ENCODE assay signal across 8 cellular contexts in the genomic region with DNA sequence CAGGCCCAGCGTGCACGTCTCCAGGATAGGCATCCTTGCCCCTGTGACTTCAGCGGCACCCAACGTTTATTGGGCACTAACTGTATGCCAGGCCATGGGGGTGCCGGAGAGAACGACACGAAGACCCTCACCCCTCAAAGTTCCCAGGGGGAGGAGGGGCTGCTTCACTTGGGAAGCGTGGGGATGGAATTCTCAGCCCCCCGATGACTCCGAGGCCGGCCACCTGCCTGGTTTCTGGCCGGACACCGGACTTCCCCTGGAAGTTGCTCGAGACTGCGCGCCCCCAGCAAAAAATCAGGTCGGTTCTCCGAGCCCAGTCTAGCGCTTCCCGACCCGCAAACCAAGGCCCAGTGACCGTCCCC. TPM values are rescaled to one million over a fixed set of nuclear protein-coding genes. Genes with fewer than 3 reads are reported as not detected.
A peak's percentile ranks its signal among the peaks of the same experiment; 100 is the strongest.
DNase-seq lines count a peak whose midpoint lies in the region; ATAC-seq, FAIRE-seq and TF ChIP-seq lines count a peak whose summit lies in the region.

No MANE protein-coding gene starts in this region.

- intact Hi-C loops in K562 (cut with micrococcal nuclease) (loop anchor here (2.0 to 5.0 kb wide), 2 partner anchors 26 to 59 kb away; a partner anchor contains a TSS), lower lobe of right lung (cut with DNase I) (no loop called here)

- no peaks in the 10 kb centered on the region for H3K27me3 Mint-ChIP-seq in type B pancreatic cell

- TF ChIP-seq RAD21 in K562 (CRISPR knock-in tag; conservative IDR thresholded peaks at IDR 0.05 in 1 of 2, IDR thresholded peaks at IDR 0.05 in 1 of 2), result no peak

- in situ Hi-C loops in K562 (cut with MboI), result no loop called here

- no peaks in the 10 kb centered on the region for H4K20me1 ChIP-seq in K562 (replicated peaks; ENCODE audit: control insufficient read depth, insufficient read depth, low read length)

- H3K36me3 Mint-ChIP-seq in type B pancreatic cell, result peaks cover 6% of the 10 kb centered on the region

- H3K27ac ChIP-seq in K562 (ENCODE audit: extremely low read depth, low read depth, low read length), result peak overlapping the region; percentile 88
- peak overlapping the region; percentile 94 for H3K27ac ChIP-seq in lower lobe of right lung

- H3K9me3 ChIP-seq in K562 (replicated peaks; ENCODE audit: control insufficient read depth, insufficient read depth, low read depth, low read length) (no peaks in the 10 kb centered on the region), lower lobe of right lung (no peaks in the 10 kb centered on the region)

- peak overlapping the region; percentile 89 for H3K27ac Mint-ChIP-seq in type B pancreatic cell

- no peaks in the 10 kb centered on the region for H3K9me1 ChIP-seq in K562 (ENCODE audit: control insufficient read depth, insufficient read depth, low read length)

- no peaks in the 10 kb centered on the region for H3K9me3 Mint-ChIP-seq in type B pancreatic cell

- TF ChIP-seq CTCF in K562 (IDR thresholded peaks at IDR 0.05 in 2 of 3, conservative IDR thresholded peaks at IDR 0.05 in 1 of 3; ENCODE audit: insufficient read depth in 2 of 3, low read depth in 1 of 3, low read length in 3 of 3) (no peak), lower lobe of right lung (IDR thresholded peaks at IDR 0.05) (no peak), type B pancreatic cell (conservative IDR thresholded peaks at IDR 0.05) (no peak)

- H3K4me3 ChIP-seq in K562 (peak overlapping the region; percentile 81), lower lobe of right lung (peak overlapping the region; percentile 94)

- H3K79me2 ChIP-seq in K562 (ENCODE audit: control insufficient read depth, insufficient read depth, low read length), result peaks cover 28% of the 10 kb centered on the region

- CTCF ChIA-PET in K562 (lab: Yijun Ruan, JAX; ENCODE audit: low intra/inter-chr PET ratio), result no interaction called here

- FAIRE-seq in K562 (lab: Jason Lieb, UNC), result no peak

- WGBS in K562 (ENCODE audit: insufficient coverage, low coverage, missing lambda C conversion rate), result 0% methylated on average over 11 of the region's 22 CpGs

- no TSS peak for BruUV-seq in K562 (replicated peaks; lab: Mats Ljungman, UMichigan)

- H3K27me3 ChIP-seq in K562 (ENCODE audit: control insufficient read depth in 2 of 2, insufficient read depth in 2 of 2, low read length in 2 of 2), result no peaks in the 10 kb centered on the region
- H3K27me3 ChIP-seq in lower lobe of right lung (ENCODE audit: low read depth), result no peaks in the 10 kb centered on the region

- no peak for TF ChIP-seq EP300 in K562 (IDR thresholded peaks at IDR 0.05; ENCODE audit: low read length)

- H3K9ac ChIP-seq in K562 (ENCODE audit: insufficient read depth in 1 of 2, low read depth in 2 of 2, low read length in 2 of 2), result peak overlapping the region; percentile 85 to 96

- no peak for TF ChIP-seq POLR2A in K562 (conservative IDR thresholded peaks at IDR 0.05)

- ATAC-seq in K562 (no peak), lower lobe of right lung (no peak)

- peaks cover 11% of the 10 kb centered on the region for H3K4me1 Mint-ChIP-seq in type B pancreatic cell (ENCODE audit: unreplicated experiment)

- H3K4me3 Mint-ChIP-seq in type B pancreatic cell, result peak overlapping the region; percentile 93

- POLR2A ChIA-PET in K562 (lab: Yijun Ruan, JAX), result interaction anchor here (0.7 kb wide), 1 partner anchor 59 kb away, joined by 3 read pairs; no protein-coding TSS in a partner anchor

- H2AFZ ChIP-seq in K562 (ENCODE audit: low read depth, low read length), result peak overlapping the region; percentile 68

- H3K4me1 ChIP-seq in K562 (replicated peaks in 1 of 2; ENCODE audit: control insufficient read depth in 2 of 2, insufficient read depth in 2 of 2, low read length in 2 of 2), result peaks cover 33 to 44% of the 10 kb centered on the region in 2 experiments; a peak in 4 of 5 replicates
- peaks cover 23% of the 10 kb centered on the region for H3K4me1 ChIP-seq in lower lobe of right lung

- peak; percentile 9 for DNase-seq in activated T-cell treated with anti-CD3 and anti-CD28 coated beads for 4 hours
- DNase-seq in activated T-cell treated with anti-CD3 and anti-CD28 coated beads, Interleukin-2, amount 50 U/mL, for 1 hour, result no peak
- DNase-seq in K562 (ENCODE audit: extremely low read depth in 1 of 4, low spot score in 3 of 4), result no peak
- DNase-seq in lower lobe of right lung, result no peak
- DNase-seq in type B pancreatic cell (ENCODE audit: extremely low spot score, unreplicated experiment), result no peak
- no peak for DNase-seq in NCI-H2029 treated with DMSO at 0.1 percent for 48 hours (lab: John Stamatoyannopoulos, UW)
- DNase-seq in activated effector memory CD4-positive, alpha-beta T cell treated with Interleukin-2 at 50 U/mL for 16 hours, result no peak
- no peak for DNase-seq in NCI-H524 (lab: John Stamatoyannopoulos, UW)

- H3K36me3 ChIP-seq in K562 (ENCODE audit: control insufficient read depth, insufficient read depth, low read length) (peaks cover 16% of the 10 kb centered on the region; the same call in 2 of the 3 replicates), lower lobe of right lung (no peaks in the 10 kb centered on the region)

- peak overlapping the region; percentile 91 for H3K4me2 ChIP-seq in K562 (ENCODE audit: insufficient read depth, low read length)

RNA-seq across cellular contexts. Expression of a gene that starts 0.3 kb away (rescaled TPM):
- total RNA-seq in K562 (2011; cell fraction: chromatin; rRNA removed; ENCODE audit: low replicate concordance), result 23.5 and 38.9 TPM in 2 replicates
- total RNA-seq in K562 (2011; cell fraction: nucleolus; rRNA removed), result 20.9 and 22.8 TPM in 2 replicates
- 25.7 and 37.2 TPM in 2 replicates for total RNA-seq in K562 (2011; cell fraction: nucleoplasm; rRNA removed)
- total RNA-seq in K562 (2014; rRNA removed), result 9.4 and 14.0 TPM in 2 replicates
- total RNA-seq in K562 (2014; rRNA removed; fragmentation: Illumina TruSeq; extraction: Trizol), result 9.0 and 9.5 TPM in 2 replicates
- total RNA-seq in K562 (2015; rRNA removed; fragmentation: Illumina TruSeq; extraction: Trizol), result 11.9 and 12.3 TPM in 2 replicates
- 19.2 and 22.0 TPM in 2 replicates for total RNA-seq in K562 (2021)
- polyA plus RNA-seq in K562 (2011; rRNA removed), result 11.3 and 17.5 TPM in 2 replicates
- polyA plus RNA-seq in K562 (2011; cell fraction: cytosol; rRNA removed), result 10.9 and 13.6 TPM in 2 replicates
- 21.7 and 22.6 TPM in 2 replicates for polyA plus RNA-seq in K562 (2011; cell fraction: nucleus; rRNA removed)
- 12.3 and 15.3 TPM in 2 replicates for polyA plus RNA-seq in K562 (2012)
- 14.3 and 14.5 TPM in 2 replicates for polyA plus RNA-seq in K562 (2014; fragmentation: Illumina TruSeq; extraction: Trizol)
- 1 to 10 TPM; 1.6 to 1.8 TPM for polyA plus RNA-seq in K562 (2014; fragmentation: Nextera tagmentation; extraction: Ambion mirVana)
- polyA plus RNA-seq in K562 (2014; rRNA removed), result 12.2 and 13.0 TPM in 2 replicates
- polyA minus RNA-seq in K562 (2011; rRNA and poly(A)+ RNA removed), result 18.5 and 20.4 TPM in 2 replicates
- 13.2 and 15.6 TPM in 2 replicates for polyA minus RNA-seq in K562 (2011; cell fraction: cytosol; rRNA and poly(A)+ RNA removed)
- polyA minus RNA-seq in K562 (2011; cell fraction: nucleus; rRNA and poly(A)+ RNA removed), result 6.6 and 11.2 TPM in 2 replicates
- total RNA-seq in lower lobe of right lung, result 42.9 TPM
- total RNA-seq in type B pancreatic cell (ENCODE audit: low replicate concordance), result 44.5 and 52.2 TPM in 2 replicates

RNA-seq across cellular contexts. Expression of a gene that starts 26.0 kb away (rescaled TPM):
- 5.9 and 16.6 TPM in 2 replicates for total RNA-seq in K562 (2011; cell fraction: chromatin; rRNA removed; ENCODE audit: low replicate concordance)
- total RNA-seq in K562 (2011; cell fraction: nucleolus; rRNA removed), result 13.9 and 14.5 TPM in 2 replicates
- 11.4 and 14.7 TPM in 2 replicates for total RNA-seq in K562 (2011; cell fraction: nucleoplasm; rRNA removed)
- 8.8 and 12.4 TPM in 2 replicates for total RNA-seq in K562 (2014; rRNA removed)
- total RNA-seq in K562 (2014; rRNA removed; fragmentation: Illumina TruSeq; extraction: Trizol), result 2.1 and 2.6 TPM in 2 replicates
- 5.6 and 5.7 TPM in 2 replicates for total RNA-seq in K562 (2015; rRNA removed; fragmentation: Illumina TruSeq; extraction: Trizol)
- 8.4 and 8.5 TPM in 2 replicates for total RNA-seq in K562 (2021)
- polyA plus RNA-seq in K562 (2011; rRNA removed), result 3.0 and 5.5 TPM in 2 replicates
- 5.5 and 8.1 TPM in 2 replicates for polyA plus RNA-seq in K562 (2011; cell fraction: cytosol; rRNA removed)
- 4.9 TPM in 2 replicates for polyA plus RNA-seq in K562 (2011; cell fraction: nucleus; rRNA removed)
- 7.3 and 8.8 TPM in 2 replicates for polyA plus RNA-seq in K562 (2012)
- 4.4 and 7.7 TPM in 2 replicates for polyA plus RNA-seq in K562 (2014; fragmentation: Illumina TruSeq; extraction: Trizol)
- polyA plus RNA-seq in K562 (2014; fragmentation: Nextera tagmentation; extraction: Ambion mirVana), result 1 to 10 TPM; 3.0 to 3.1 TPM
- 4.7 and 4.8 TPM in 2 replicates for polyA plus RNA-seq in K562 (2014; rRNA removed)
- 2.5 and 3.7 TPM in 2 replicates for polyA minus RNA-seq in K562 (2011; rRNA and poly(A)+ RNA removed)
- polyA minus RNA-seq in K562 (2011; cell fraction: cytosol; rRNA and poly(A)+ RNA removed), result 6.5 and 8.3 TPM in 2 replicates
- 4.0 and 4.6 TPM in 2 replicates for polyA minus RNA-seq in K562 (2011; cell fraction: nucleus; rRNA and poly(A)+ RNA removed)
- 11.1 TPM for total RNA-seq in lower lobe of right lung
- 10.4 and 11.1 TPM in 2 replicates for total RNA-seq in type B pancreatic cell (ENCODE audit: low replicate concordance)

RNA-seq across cellular contexts. Expression of a gene that starts 42.8 kb away (rescaled TPM):
- total RNA-seq in K562 (2011; cell fraction: chromatin; rRNA removed; ENCODE audit: low replicate concordance), result 46.6 and 73.9 TPM in 2 replicates
- 27.2 and 30.0 TPM in 2 replicates for total RNA-seq in K562 (2011; cell fraction: nucleolus; rRNA removed)
- 35.8 and 46.8 TPM in 2 replicates for total RNA-seq in K562 (2011; cell fraction: nucleoplasm; rRNA removed)
- total RNA-seq in K562 (2014; rRNA removed) (28.0 and 31.3 TPM in 2 replicates), K562 (2014; rRNA removed; fragmentation: Illumina TruSeq; extraction: Trizol) (43.5 and 50.4 TPM in 2 replicates), K562 (2015; rRNA removed; fragmentation: Illumina TruSeq; extraction: Trizol) (31.6 and 36.1 TPM in 2 replicates), K562 (2021) (29.2 and 34.2 TPM in 2 replicates), lower lobe of right lung (39.1 TPM), type B pancreatic cell (ENCODE audit: low replicate concordance) (38.9 and 55.3 TPM in 2 replicates)
- polyA plus RNA-seq in K562 (2011; rRNA removed) (39.0 and 39.3 TPM in 2 replicates), K562 (2014; fragmentation: Illumina TruSeq; extraction: Trizol) (28.5 and 31.4 TPM in 2 replicates), K562 (2014; fragmentation: Nextera tagmentation; extraction: Ambion mirVana) (10 to 100 TPM; 14.9 to 16.3 TPM), K562 (2014; rRNA removed) (25.3 and 29.4 TPM in 2 replicates)
- 7.9 and 27.3 TPM in 2 replicates for polyA plus RNA-seq in K562 (2011; cell fraction: cytosol; rRNA removed)
- 15.7 and 35.1 TPM in 2 replicates for polyA plus RNA-seq in K562 (2011; cell fraction: nucleus; rRNA removed)
- 22.7 and 40.6 TPM in 2 replicates for polyA plus RNA-seq in K562 (2012)
- 49.1 and 76.6 TPM in 2 replicates for polyA minus RNA-seq in K562 (2011; rRNA and poly(A)+ RNA removed)
- polyA minus RNA-seq in K562 (2011; cell fraction: cytosol; rRNA and poly(A)+ RNA removed), result 11.5 and 22.7 TPM in 2 replicates
- polyA minus RNA-seq in K562 (2011; cell fraction: nucleus; rRNA and poly(A)+ RNA removed), result 20.1 and 42.4 TPM in 2 replicates

RNA-seq across cellular contexts. Expression of a gene that starts 50.2 kb away (rescaled TPM):
- total RNA-seq in K562 (2011; cell fraction: chromatin; rRNA removed; ENCODE audit: low replicate concordance), result 36.8 and 73.0 TPM in 2 replicates
- 29.3 and 39.4 TPM in 2 replicates for total RNA-seq in K562 (2011; cell fraction: nucleolus; rRNA removed)
- 29.4 and 38.9 TPM in 2 replicates for total RNA-seq in K562 (2011; cell fraction: nucleoplasm; rRNA removed)
- 11.5 and 16.1 TPM in 2 replicates for total RNA-seq in K562 (2014; rRNA removed)
- total RNA-seq in K562 (2014; rRNA removed; fragmentation: Illumina TruSeq; extraction: Trizol), result 5.9 and 7.2 TPM in 2 replicates
- 7.8 and 9.3 TPM in 2 replicates for total RNA-seq in K562 (2015; rRNA removed; fragmentation: Illumina TruSeq; extraction: Trizol)
- 31.4 and 35.7 TPM in 2 replicates for total RNA-seq in K562 (2021)
- polyA plus RNA-seq in K562 (2011; rRNA removed), result 9.5 and 25.1 TPM in 2 replicates
- polyA plus RNA-seq in K562 (2011; cell fraction: cytosol; rRNA removed), result 23.7 and 24.0 TPM in 2 replicates
- 72.5 and 91.0 TPM in 2 replicates for polyA plus RNA-seq in K562 (2011; cell fraction: nucleus; rRNA removed)
- 30.3 and 35.0 TPM in 2 replicates for polyA plus RNA-seq in K562 (2012)
- 25.8 and 30.6 TPM in 2 replicates for polyA plus RNA-seq in K562 (2014; fragmentation: Illumina TruSeq; extraction: Trizol)
- polyA plus RNA-seq in K562 (2014; fragmentation: Nextera tagmentation; extraction: Ambion mirVana), result 1 to 10 TPM; 2.3 to 3.1 TPM
- 22.9 and 26.3 TPM in 2 replicates for polyA plus RNA-seq in K562 (2014; rRNA removed)
- polyA minus RNA-seq in K562 (2011; rRNA and poly(A)+ RNA removed), result 8.0 and 11.6 TPM in 2 replicates
- 14.5 and 27.7 TPM in 2 replicates for polyA minus RNA-seq in K562 (2011; cell fraction: cytosol; rRNA and poly(A)+ RNA removed)
- 9.7 and 15.1 TPM in 2 replicates for polyA minus RNA-seq in K562 (2011; cell fraction: nucleus; rRNA and poly(A)+ RNA removed)
- 97.7 TPM for total RNA-seq in lower lobe of right lung
- total RNA-seq in type B pancreatic cell (ENCODE audit: low replicate concordance), result 34.8 and 51.1 TPM in 2 replicates

RNA-seq across cellular contexts. Expression of a gene that starts 59.8 kb away (rescaled TPM):
- 5.7 and 16.6 TPM in 2 replicates for total RNA-seq in K562 (2011; cell fraction: chromatin; rRNA removed; ENCODE audit: low replicate concordance)
- 24.5 and 25.4 TPM in 2 replicates for total RNA-seq in K562 (2011; cell fraction: nucleolus; rRNA removed)
- 11.9 and 14.2 TPM in 2 replicates for total RNA-seq in K562 (2011; cell fraction: nucleoplasm; rRNA removed)
- total RNA-seq in K562 (2014; rRNA removed), result 59.3 and 78.6 TPM in 2 replicates
- 11.4 and 15.0 TPM in 2 replicates for total RNA-seq in K562 (2014; rRNA removed; fragmentation: Illumina TruSeq; extraction: Trizol)
- total RNA-seq in K562 (2015; rRNA removed; fragmentation: Illumina TruSeq; extraction: Trizol), result 36.0 and 36.5 TPM in 2 replicates
- 61.7 and 70.8 TPM in 2 replicates for total RNA-seq in K562 (2021)
- 12.7 and 14.7 TPM in 2 replicates for polyA plus RNA-seq in K562 (2011; rRNA removed)
- 17.4 and 30.9 TPM in 2 replicates for polyA plus RNA-seq in K562 (2011; cell fraction: cytosol; rRNA removed)
- 9.2 and 12.8 TPM in 2 replicates for polyA plus RNA-seq in K562 (2011; cell fraction: nucleus; rRNA removed)
- 40.5 and 47.1 TPM in 2 replicates for polyA plus RNA-seq in K562 (2012)
- polyA plus RNA-seq in K562 (2014; fragmentation: Illumina TruSeq; extraction: Trizol), result 24.9 and 30.8 TPM in 2 replicates
- polyA plus RNA-seq in K562 (2014; fragmentation: Nextera tagmentation; extraction: Ambion mirVana), result under 1 TPM; 0.17 to 0.20 TPM
- polyA plus RNA-seq in K562 (2014; rRNA removed), result 26.1 and 28.9 TPM in 2 replicates
- 26.8 and 27.1 TPM in 2 replicates for polyA minus RNA-seq in K562 (2011; rRNA and poly(A)+ RNA removed)
- 27.7 and 39.7 TPM in 2 replicates for polyA minus RNA-seq in K562 (2011; cell fraction: cytosol; rRNA and poly(A)+ RNA removed)
- polyA minus RNA-seq in K562 (2011; cell fraction: nucleus; rRNA and poly(A)+ RNA removed), result 8.3 and 14.2 TPM in 2 replicates
- 76.2 TPM for total RNA-seq in lower lobe of right lung
- total RNA-seq in type B pancreatic cell (ENCODE audit: low replicate concordance), result 63.2 and 68.7 TPM in 2 replicates
